In the genomic region with DNA sequence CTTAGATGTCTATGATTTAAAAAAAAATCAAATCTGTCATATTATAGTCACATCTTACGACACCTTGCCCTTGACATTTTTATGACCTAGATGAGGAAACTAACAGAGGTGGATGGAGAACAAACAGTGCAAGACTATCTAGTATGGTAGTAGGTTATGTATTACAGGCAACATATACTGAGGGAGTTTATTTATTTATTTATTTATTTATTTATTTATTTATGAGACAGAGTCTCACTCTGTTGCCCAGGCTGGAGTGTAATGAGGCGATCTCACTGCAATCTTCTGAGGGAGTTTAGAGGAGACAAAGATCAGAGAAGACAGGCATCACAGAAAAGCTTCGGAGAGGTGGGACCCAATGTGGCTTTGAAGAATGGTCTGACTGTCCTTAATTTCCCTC, we compare ENCODE assay signal across 29 cellular contexts.
"Had no signal": no experiment of that assay in that cellular context is flagged by ENCODE, and none has a peak within 500 bp of the region (broad histone marks: within the 10 kb centered on the region; RNA-seq: fewer than 3 reads in every experiment).

No MANE protein-coding gene starts in this region.

- H3K36me3 ChIP-seq: neural progenitor cell, ovary, right lobe of liver, sigmoid colon, suprapubic skin, tibial artery, transverse colon, upper lobe of right lung, uterus had no signal

- ATAC-seq: natural killer cell; psoas muscle; right cardiac atrium; right lobe of liver; stimulated activated effector memory CD8-positive, alpha-beta T cell treated with anti-CD3 and anti-CD28 coated beads, Interleukin-12 subunit alpha, Interleukin-12 subunit beta, amount 100 ng/mL, for 72 hours; stimulated activated naive CD8-positive, alpha-beta T cell treated with anti-CD3 and anti-CD28 coated beads, Interleukin-15, amount 100 ng/mL, for 72 hours; stimulated activated naive CD8-positive, alpha-beta T cell treated with anti-CD3 and anti-CD28 coated beads, Interleukin-15, Interleukin-2, amounts not matched to agents 100 U/mL and 50 U/mL, for 24 hours; upper lobe of right lung had no signal

- H3K36me3 Mint-ChIP-seq: natural killer cell, neural progenitor cell, type B pancreatic cell had no signal

- H3K4me3 Mint-ChIP-seq: natural killer cell; nephron; neural progenitor cell; stimulated activated effector memory CD8-positive, alpha-beta T cell treated with anti-CD3 and anti-CD28 coated beads, Interleukin-12 subunit alpha, Interleukin-12 subunit beta, amount 100 ng/mL, for 72 hours; stimulated activated naive CD8-positive, alpha-beta T cell treated with anti-CD3 and anti-CD28 coated beads, Interleukin-15, amount 100 ng/mL, for 72 hours; type B pancreatic cell had no signal

- H3K4me1 Mint-ChIP-seq: stimulated activated effector memory CD8-positive, alpha-beta T cell treated with anti-CD3 and anti-CD28 coated beads, Interleukin-12 subunit alpha, Interleukin-12 subunit beta, amount 100 ng/mL, for 72 hours had no signal

- H3K4me3 ChIP-seq: neural progenitor cell, ovary, psoas muscle, right lobe of liver, sigmoid colon, suprapubic skin, testis, tibial artery, transverse colon, upper lobe of right lung, uterus had no signal

- DNase-seq: natural killer cell; occipital lobe; ovary; posterior cingulate gyrus; psoas muscle; right cardiac atrium; right lobe of liver; sigmoid colon; small intestine; stimulated activated CD4-positive, alpha-beta T cell treated with anti-CD3 and anti-CD28 coated beads, Interleukin-15, amount 100 ng/mL, for 24 hours; stimulated activated CD4-positive, alpha-beta T cell treated with anti-CD3 and anti-CD28 coated beads, Interleukin-2, amount 100 ng/mL, for 24 hours; stimulated activated CD4-positive, alpha-beta T cell treated with anti-CD3 and anti-CD28 coated beads, Interleukin-2, amount 100 ng/mL, for 48 hours; stimulated activated CD4-positive, alpha-beta T cell treated with anti-CD3 and anti-CD28 coated beads, Interleukin-4, amount 100 ng/mL, for 24 hours; stimulated activated naive CD4-positive, alpha-beta T cell; stimulated activated naive CD8-positive, alpha-beta T cell treated with anti-CD3 and anti-CD28 coated beads, Interleukin-15, amount 100 ng/mL, for 72 hours; stimulated activated naive CD8-positive, alpha-beta T cell treated with anti-CD3 and anti-CD28 coated beads, Interleukin-15, Interleukin-2, amounts not matched to agents 100 U/mL and 50 U/mL, for 24 hours; substantia nigra; testis; tibial artery; transverse colon; upper lobe of right lung; uterus had no signal

- H3K27ac ChIP-seq: neural progenitor cell, ovary, parathyroid adenoma, psoas muscle, right lobe of liver, sigmoid colon, suprapubic skin, testis, tibial artery, transverse colon, upper lobe of right lung, uterus had no signal

- H3K4me1 ChIP-seq: neural progenitor cell, parathyroid adenoma, testis, uterus had no signal

- FAIRE-seq: small intestine had no signal

- H3K9me3 Mint-ChIP-seq: natural killer cell; neural progenitor cell; stimulated activated effector memory CD8-positive, alpha-beta T cell treated with anti-CD3 and anti-CD28 coated beads, Interleukin-12 subunit alpha, Interleukin-12 subunit beta, amount 100 ng/mL, for 72 hours; stimulated activated naive CD8-positive, alpha-beta T cell treated with anti-CD3 and anti-CD28 coated beads, Interleukin-15, amount 100 ng/mL, for 72 hours; type B pancreatic cell had no signal

- H3K9me3 ChIP-seq: ovary, psoas muscle, right lobe of liver, sigmoid colon, suprapubic skin, testis, tibial artery, transverse colon, upper lobe of right lung, uterus had no signal

- H3K27ac Mint-ChIP-seq: natural killer cell; nephron; neural progenitor cell; progenitor cell of endocrine pancreas; stimulated activated effector memory CD8-positive, alpha-beta T cell treated with anti-CD3 and anti-CD28 coated beads, Interleukin-12 subunit alpha, Interleukin-12 subunit beta, amount 100 ng/mL, for 72 hours; stimulated activated naive CD8-positive, alpha-beta T cell treated with anti-CD3 and anti-CD28 coated beads, Interleukin-15, amount 100 ng/mL, for 72 hours; type B pancreatic cell had no signal
